In the genomic region with DNA sequence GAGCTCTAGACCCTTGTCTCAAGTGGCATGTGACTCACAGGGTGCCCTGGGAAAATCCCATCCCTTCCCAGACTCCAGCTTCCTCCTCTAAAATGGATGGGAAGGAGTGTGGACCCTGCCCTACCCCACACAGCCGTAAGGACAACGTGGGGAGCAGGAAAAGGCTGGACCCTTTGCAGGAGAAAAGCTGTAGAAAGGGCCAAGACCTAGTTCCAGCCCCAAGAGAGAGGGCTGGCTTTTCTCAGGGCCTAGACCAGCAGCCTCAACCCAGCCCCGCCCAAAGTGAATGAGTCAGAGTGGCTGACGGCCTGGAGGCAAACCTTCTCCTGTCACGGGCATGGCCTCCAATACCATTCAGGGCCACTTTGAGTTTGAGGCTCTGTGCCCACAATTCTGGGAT, we compare ENCODE assay signal across 7 cellular contexts. TPM values are rescaled to one million over a fixed set of nuclear protein-coding genes. Genes with fewer than 3 reads are reported as not detected.
DNase-seq lines count a peak whose midpoint lies in the region; ATAC-seq, FAIRE-seq and TF ChIP-seq lines count a peak whose summit lies in the region.

No MANE protein-coding gene starts in this region.

- TF ChIP-seq POLR2A in ovary (IDR thresholded peaks at IDR 0.05) = no peak

- H3K27me3 ChIP-seq in ovary = no peaks in the 10 kb centered on the region

- FAIRE-seq in urothelium cell line (lab: Jason Lieb, UNC) = peak; percentile 82

- H3K4me1 Mint-ChIP-seq in chondrocyte (ENCODE audit: low read depth) = peaks cover 71% of the 10 kb centered on the region
- peaks cover 9 to 19% of the 10 kb centered on the region in 2 donors for H3K4me1 Mint-ChIP-seq in natural killer cell treated with Interleukin-12 subunit alpha and Interleukin-12 subunit beta and Interleukin-15 and Interleukin-18, amount 100 ng/mL, for 72 hours (ENCODE audit: low read depth in 2 of 2)

- WGBS in ovary, 3 donors = 54 to 74% (median 60%) methylated on average over 5 of the region's 5 CpGs

- DNase-seq in T-helper 9 cell (peak; percentile 26), chondrocyte (ENCODE audit: low spot score) (no peak), urothelium cell line (ENCODE audit: low spot score) (peak; percentile 82), ovary (no peak)
- DNase-seq in natural killer cell treated with Interleukin-12 subunit alpha and Interleukin-12 subunit beta and Interleukin-15 and Interleukin-18, amount 100 ng/mL, for 72 hours (ENCODE audit: low spot score) = no peak

- ATAC-seq in GM19023 (IDR thresholded peaks at IDR 0.05; ENCODE audit: unreplicated experiment) (peak; percentile 67), HG03378 (IDR thresholded peaks at IDR 0.05; ENCODE audit: unreplicated experiment) (peak; percentile 50)
- ATAC-seq in natural killer cell treated with Interleukin-12 subunit alpha and Interleukin-12 subunit beta and Interleukin-15 and Interleukin-18, amount 100 ng/mL, for 72 hours = peak; percentile 73 to 90

- peak overlapping the region; percentile 83 for H3K27ac Mint-ChIP-seq in chondrocyte (ENCODE audit: unreplicated experiment)
- peak overlapping the region in 1 of 2 donors; percentile 26 for H3K27ac Mint-ChIP-seq in natural killer cell treated with Interleukin-12 subunit alpha and Interleukin-12 subunit beta and Interleukin-15 and Interleukin-18, amount 100 ng/mL, for 72 hours

- H3K4me1 ChIP-seq in ovary (ENCODE audit: insufficient read depth) = peaks cover 25% of the 10 kb centered on the region

- H3K27ac ChIP-seq in ovary = no peak overlapping the region

- TF ChIP-seq CTCF in chondrocyte (IDR thresholded peaks at IDR 0.05) (no peak), ovary (IDR thresholded peaks at IDR 0.05) (no peak)

- intact Hi-C loops in ovary (cut with DNase I) = no loop called here

- H3K27me3 Mint-ChIP-seq in chondrocyte (ENCODE audit: low read depth) = peaks cover 2% of the 10 kb centered on the region
- no peaks in the 10 kb centered on the region for H3K27me3 Mint-ChIP-seq in natural killer cell treated with Interleukin-12 subunit alpha and Interleukin-12 subunit beta and Interleukin-15 and Interleukin-18, amount 100 ng/mL, for 72 hours

- H3K4me3 Mint-ChIP-seq in chondrocyte (ENCODE audit: unreplicated experiment) = no peak overlapping the region
- no peak overlapping the region for H3K4me3 Mint-ChIP-seq in natural killer cell treated with Interleukin-12 subunit alpha and Interleukin-12 subunit beta and Interleukin-15 and Interleukin-18, amount 100 ng/mL, for 72 hours

- no peak for TF ChIP-seq EP300 in ovary (IDR thresholded peaks at IDR 0.05)

- no peaks in the 10 kb centered on the region for H3K9me3 ChIP-seq in ovary

- H3K36me3 Mint-ChIP-seq in chondrocyte (ENCODE audit: low read depth) = no peaks in the 10 kb centered on the region
- H3K36me3 Mint-ChIP-seq in natural killer cell treated with Interleukin-12 subunit alpha and Interleukin-12 subunit beta and Interleukin-15 and Interleukin-18, amount 100 ng/mL, for 72 hours = no peaks in the 10 kb centered on the region

- H3K36me3 ChIP-seq in ovary = no peaks in the 10 kb centered on the region

- H3K4me3 ChIP-seq in ovary = no peak overlapping the region

- H3K9me3 Mint-ChIP-seq in chondrocyte (ENCODE audit: low read depth) = no peaks in the 10 kb centered on the region
- H3K9me3 Mint-ChIP-seq in natural killer cell treated with Interleukin-12 subunit alpha and Interleukin-12 subunit beta and Interleukin-15 and Interleukin-18, amount 100 ng/mL, for 72 hours = no peaks in the 10 kb centered on the region

RNA-seq across cellular contexts. Expression of a gene that starts 1.1 kb away (rescaled TPM):
- total RNA-seq in chondrocyte (5.5 to 6.5 TPM (median 6.3 TPM) in 3 replicates), ovary (10 to 100 TPM in 1 of 7 donors, 1 to 10 TPM in 4, under 1 TPM in 2; 0.58 to 56.9 (median 4.2) TPM)
- total RNA-seq in natural killer cell treated with Interleukin-12 subunit alpha and Interleukin-12 subunit beta and Interleukin-15 and Interleukin-18, amount 100 ng/mL, for 72 hours = 1 to 10 TPM; 1.1 to 1.2 TPM
- 1 to 10 TPM in 1 of 2 donors, under 1 TPM in 1; 0.54 to 7.0 TPM for polyA plus RNA-seq in ovary

RNA-seq across cellular contexts. Expression of a gene that starts 24.1 kb away (rescaled TPM):
- 0.65 to 1.0 TPM (median 0.69 TPM) in 3 replicates for total RNA-seq in chondrocyte
- 1 to 10 TPM; 2.3 to 3.3 TPM for total RNA-seq in natural killer cell treated with Interleukin-12 subunit alpha and Interleukin-12 subunit beta and Interleukin-15 and Interleukin-18, amount 100 ng/mL, for 72 hours
- 100 to 1,000 TPM in 3 of 7 donors, 10 to 100 TPM in 4; 61.4 to 392 (median 79.2) TPM for total RNA-seq in ovary
- 10 to 100 TPM; 41.5 to 75.4 TPM for polyA plus RNA-seq in ovary

RNA-seq across cellular contexts. Expression of a gene that starts 53.5 kb away (rescaled TPM):
- total RNA-seq in chondrocyte = not detected in 3 replicates
- total RNA-seq in natural killer cell treated with Interleukin-12 subunit alpha and Interleukin-12 subunit beta and Interleukin-15 and Interleukin-18, amount 100 ng/mL, for 72 hours = under 1 TPM in 1 of 2 donors, not detected in 1; 0.43 TPM
- total RNA-seq in ovary = 100 to 1,000 TPM in 1 of 7 donors, 10 to 100 TPM in 5, 1 to 10 TPM in 1; 7.4 to 106 (median 57.7) TPM
- 100 to 1,000 TPM in 1 of 2 donors, 10 to 100 TPM in 1; 32.0 to 265 TPM for polyA plus RNA-seq in ovary

Comparison
In these comparisons a context has a peak if more than half of its experiments do, and no peak if none do; other contexts are left out.
1. DNase-seq: peak in T-helper 9 cell (single experiment) and urothelium cell line (single experiment); none in chondrocyte (single experiment), natural killer cell treated with Interleukin-12 subunit alpha and Interleukin-12 subunit beta and Interleukin-15 and Interleukin-18, amount 100 ng/mL, for 72 hours (single experiment) and ovary (0 of 5).
2. RNA of a gene that starts 24.1 kb away (total RNA-seq): 61.4 to 392 TPM in ovary; 2.3 to 3.3 TPM in natural killer cell treated with Interleukin-12 subunit alpha and Interleukin-12 subunit beta and Interleukin-15 and Interleukin-18, amount 100 ng/mL, for 72 hours and 0.65 to 1.0 TPM in chondrocyte; every median in the first group is over 10 times any median in the second.
3. Peak in every context shown above with its lines, with median percentiles within 50 percentile points of each other: ATAC-seq.